14 cellular contexts compared by ENCODE assay signal in genomic region chr17:16622540-16623277, GRCh38. TPM values are rescaled to one million over a fixed set of nuclear protein-coding genes. Genes with fewer than 3 reads are reported as not detected.
DNase-seq lines count a peak whose midpoint lies in the region; ATAC-seq, FAIRE-seq and TF ChIP-seq lines count a peak whose summit lies in the region.
"Had no signal": no experiment of that assay in that cellular context is flagged by ENCODE, and none has a peak within 500 bp of the region (broad histone marks: within the 10 kb centered on the region; RNA-seq: fewer than 3 reads in every experiment).

No MANE protein-coding gene starts in this region.

- H3K79me1 ChIP-seq in H1 (ENCODE audit: low read depth, low read length) = no peaks in the 10 kb centered on the region

- H4K8ac ChIP-seq in H1 (ENCODE audit: extremely low read depth, insufficient read depth, low read length) = no peak overlapping the region

- TF ChIP-seq EP300 in H1 (IDR thresholded peaks at IDR 0.05; ENCODE audit: borderline replicate concordance in 1 of 2, low read depth in 2 of 2, low read length in 2 of 2) = no peak

- H2BK5ac ChIP-seq in H1 (ENCODE audit: low read depth, low read length) = no peak overlapping the region

- H4K20me1 ChIP-seq in BLaER1 (no peaks in the 10 kb centered on the region), H1 (replicated peaks in 1 of 2; ENCODE audit: control insufficient read depth in 1 of 2, insufficient read depth in 2 of 2, low read length in 2 of 2) (no peaks in the 10 kb centered on the region)

- no peak for TF ChIP-seq RAD21 in H1 (IDR thresholded peaks at IDR 0.05 in 1 of 2, conservative IDR thresholded peaks at IDR 0.05 in 1 of 2; ENCODE audit: low read depth in 2 of 2, low read length in 2 of 2)

- no peak overlapping the region for H2BK15ac ChIP-seq in H1 (ENCODE audit: low read length)

- no peak overlapping the region for H3K9ac ChIP-seq in BLaER1
- no peak overlapping the region for H3K9ac ChIP-seq in H1 (replicated peaks in 1 of 4; ENCODE audit: extremely low read depth in 1 of 4, low read depth in 3 of 4, low read length in 3 of 4)
- H3K9ac ChIP-seq in subcutaneous abdominal adipose tissue (ENCODE audit: low read length in 5 of 5) = no peak overlapping the region

- H2BK12ac ChIP-seq in H1 (ENCODE audit: low read depth, low read length) = no peak overlapping the region

- H3K14ac ChIP-seq in H1 (ENCODE audit: insufficient read length) = no peak overlapping the region

- no peak overlapping the region for H2BK120ac ChIP-seq in H1 (replicated peaks; ENCODE audit: low read depth, low read length)

- H4K91ac ChIP-seq in H1 (replicated peaks; ENCODE audit: insufficient read length, low read length) = no peak overlapping the region

- H3K23me2 ChIP-seq in H1 (ENCODE audit: low read depth, low read length) = no peaks in the 10 kb centered on the region

- no peak overlapping the region for H3K27ac Mint-ChIP-seq in progenitor cell of endocrine pancreas
- H3K27ac Mint-ChIP-seq: CD14-positive monocyte; CD8-positive, alpha-beta T cell had no signal

- FAIRE-seq in H1 (lab: Jason Lieb, UNC) = no peak
- FAIRE-seq: GM12891 had no signal

- no peak overlapping the region for H4K5ac ChIP-seq in H1 (ENCODE audit: insufficient read length, low read depth, low read length)

- H3K4ac ChIP-seq in H1 (replicated peaks; ENCODE audit: insufficient read length, low read depth, low read length) = no peak overlapping the region

- no peak overlapping the region for H3K56ac ChIP-seq in H1 (replicated peaks; ENCODE audit: insufficient read length, low read depth, low read length)

- H3K27me3 ChIP-seq in BLaER1 (no peaks in the 10 kb centered on the region), H1 (replicated peaks in 1 of 4; ENCODE audit: control insufficient read depth in 3 of 4, extremely low read depth in 1 of 4, insufficient read depth in 3 of 4, low read length in 3 of 4) (no peaks in the 10 kb centered on the region), subcutaneous abdominal adipose tissue (ENCODE audit: control insufficient read depth in 5 of 5, insufficient read depth in 4 of 5, low read length in 5 of 5) (no peaks in the 10 kb centered on the region)
- H3K27me3 ChIP-seq: BE2C had no signal

- 0 out of 2 replicates have a peak overlapping the region, but pooled peaks have one; percentile 40 for H3K4me3 ChIP-seq in BLaER1
- H3K4me3 ChIP-seq in HEK293 (ENCODE audit: low read depth, low read length) = no peak overlapping the region
- no peak overlapping the region for H3K4me3 ChIP-seq in H1 (ENCODE audit: extremely low read depth in 1 of 4, insufficient read depth in 2 of 4, low read depth in 3 of 4, low read length in 4 of 4)
- H3K4me3 ChIP-seq in subcutaneous abdominal adipose tissue (ENCODE audit: low read depth in 1 of 5, low read length in 5 of 5) = peak overlapping the region; percentile 3 to 59 (median 38)

- ATAC-seq in HG03571 (IDR thresholded peaks at IDR 0.05; ENCODE audit: unreplicated experiment) = no peak
- ATAC-seq: CD8-positive, alpha-beta T cell had no signal

- no peaks in the 10 kb centered on the region for H3K4me1 Mint-ChIP-seq in progenitor cell of endocrine pancreas (ENCODE audit: low read depth)
- H3K4me1 Mint-ChIP-seq: CD14-positive monocyte had no signal

- no peaks in the 10 kb centered on the region for H3K27me3 Mint-ChIP-seq in progenitor cell of endocrine pancreas

- no peak overlapping the region for H2BK20ac ChIP-seq in H1 (ENCODE audit: low read length)

- no peak overlapping the region for H3K23ac ChIP-seq in H1 (ENCODE audit: insufficient read length)

- peaks cover 50% of the 10 kb centered on the region for H3K9me3 Mint-ChIP-seq in progenitor cell of endocrine pancreas (ENCODE audit: low read depth)

- no peak overlapping the region for H2AFZ ChIP-seq in H1 (ENCODE audit: low read length)

- H3K4me2 ChIP-seq in BLaER1 = no peak overlapping the region
- no peak overlapping the region for H3K4me2 ChIP-seq in H1 (ENCODE audit: insufficient read depth in 1 of 2, low read depth in 2 of 2, low read length in 2 of 2)

- no peak for TF ChIP-seq CTCF in HEK293 (tag by site-specific recombination; IDR thresholded peaks at IDR 0.05)
- TF ChIP-seq CTCF in H1 (IDR thresholded peaks at IDR 0.05; ENCODE audit: control extremely low read depth in 1 of 3, insufficient read depth in 1 of 3, low read depth in 1 of 3, low read length in 3 of 3) = no peak
- TF ChIP-seq CTCF in progenitor cell of endocrine pancreas (IDR thresholded peaks at IDR 0.05; ENCODE audit: unreplicated experiment) = no peak

- no peak for TF ChIP-seq POLR2A in H1 (IDR thresholded peaks at IDR 0.05; ENCODE audit: control extremely low read depth in 1 of 2, low read depth in 2 of 2, low read length in 2 of 2)

- H3K4me1 ChIP-seq in BLaER1 (no peaks in the 10 kb centered on the region), HEK293 (ENCODE audit: control insufficient read depth, insufficient read depth, low read length) (no peaks in the 10 kb centered on the region), H1 (replicated peaks in 1 of 4; ENCODE audit: control insufficient read depth in 3 of 4, insufficient read depth in 4 of 4, low read length in 3 of 4) (no peaks in the 10 kb centered on the region), subcutaneous abdominal adipose tissue (ENCODE audit: control insufficient read depth in 5 of 5, insufficient read depth in 5 of 5, low read length in 5 of 5) (peaks cover 0 to 2% (median 0%) of the 10 kb centered on the region in 5 donors)
- H3K4me1 ChIP-seq: BE2C, Caco-2 had no signal

- H3K18ac ChIP-seq in H1 (ENCODE audit: extremely low read depth, low read length) = no peak overlapping the region

- H3K27ac ChIP-seq in BLaER1 (no peak overlapping the region), HEK293 (ENCODE audit: extremely low read depth, low read depth, low read length) (no peak overlapping the region), H1 (ENCODE audit: low read depth, low read length) (no peak overlapping the region), subcutaneous abdominal adipose tissue (ENCODE audit: low read depth, low read length) (no peak overlapping the region)

- CTCF ChIA-PET in HEK293 (lab: Yijun Ruan, JAX) (no interaction called here), H1 (lab: Charles Lee; ENCODE audit: partially characterized antibody) (no interaction called here)

- no peak overlapping the region for H3K4me3 Mint-ChIP-seq in progenitor cell of endocrine pancreas (ENCODE audit: low read depth)
- H3K4me3 Mint-ChIP-seq: CD14-positive monocyte; CD8-positive, alpha-beta T cell had no signal

- H3K36me3 Mint-ChIP-seq in progenitor cell of endocrine pancreas (ENCODE audit: insufficient read depth) = peaks cover 64% of the 10 kb centered on the region

- no peaks in the 10 kb centered on the region for H3K79me2 ChIP-seq in H1 (ENCODE audit: control insufficient read depth in 1 of 2, insufficient read depth in 2 of 2, low read length in 2 of 2)

- peaks cover 66% of the 10 kb centered on the region for H3K36me3 ChIP-seq in BLaER1
- peaks cover 3 to 17% of the 10 kb centered on the region in 2 experiments; a peak in 2 of 3 replicates for H3K36me3 ChIP-seq in HEK293 (ENCODE audit: control insufficient read depth in 2 of 2, insufficient read depth in 1 of 2, low read length in 2 of 2)
- H3K36me3 ChIP-seq in H1 (ENCODE audit: control insufficient read depth in 2 of 4, insufficient read depth in 4 of 4, low read length in 3 of 4) = peaks cover 0 to 20% (median 3%) of the 10 kb centered on the region in 4 experiments; a peak in 5 of 8 replicates
- H3K36me3 ChIP-seq in subcutaneous abdominal adipose tissue (ENCODE audit: control insufficient read depth in 5 of 5, insufficient read depth in 5 of 5, low read length in 5 of 5) = peaks cover 23 to 39% (median 35%) of the 10 kb centered on the region in 5 donors
- H3K36me3 ChIP-seq: BE2C had no signal

- 91% methylated on average over 5 of the region's 5 CpGs; no CpG with 5 or more reads in 1 of the 2 experiments for WGBS in H1 (ENCODE audit: extremely low coverage in 1 of 2, insufficient coverage in 1 of 2, insufficient read length in 1 of 2, insufficient replicate concordance in 2 of 2, low coverage in 1 of 2, low lambda C conversion rate in 2 of 2, missing lambda C conversion rate in 1 of 2), 2 experiments

- H3K9me3 ChIP-seq in BLaER1 (peaks cover 97% of the 10 kb centered on the region), HEK293 (ENCODE audit: control insufficient read depth, insufficient read depth, low read depth, low read length) (peaks cover 4% of the 10 kb centered on the region), H1 (ENCODE audit: insufficient read depth in 2 of 2, low read depth in 1 of 2, low read length in 1 of 2) (peaks cover 46 to 55% of the 10 kb centered on the region in 2 experiments), subcutaneous abdominal adipose tissue (ENCODE audit: control insufficient read depth in 5 of 5, low read length in 5 of 5) (peaks cover 35 to 69% (median 63%) of the 10 kb centered on the region in 5 donors)
- H3K9me3 ChIP-seq: BE2C had no signal

- H2AK5ac ChIP-seq in H1 (ENCODE audit: low read depth, low read length) = no peak overlapping the region

- DNase-seq in H1 (ENCODE audit: low read depth in 1 of 2, low spot score in 2 of 2) (no peak), progenitor cell of endocrine pancreas (ENCODE audit: low spot score, unreplicated experiment) (no peak), Kasumi-1 (lab: John Stamatoyannopoulos, UW) (no peak)
- DNase-seq: BE2C; Caco-2; CD8-positive, alpha-beta T cell; HCEC 1CT had no signal

- POLR2A ChIA-PET in HEK293 (lab: Yijun Ruan, JAX) (no interaction called here), H1 (lab: Charles Lee; ENCODE audit: partially characterized antibody) (interaction anchor here (0.5 kb wide), 1 partner anchor 111 kb away, joined by 3 read pairs; no protein-coding TSS in a partner anchor)

RNA-seq across cellular contexts. Expression of gene ZNF624, which starts 30.9 kb away (rescaled TPM):
- 2.5 and 2.7 TPM in 2 replicates for total RNA-seq in H1 (2021; fragmentation: NEBNext Ultra II Directional; extraction: Animal tissue kit (Norgen Biotek cat#: 25700))
- polyA plus RNA-seq in H1 (2011; rRNA removed) = 0.39 and 1.0 TPM in 2 replicates
- 0.71 TPM for polyA plus RNA-seq in H1 (2011; cell fraction: cytosol; rRNA removed)
- 0.24 TPM for polyA plus RNA-seq in H1 (2011; cell fraction: nucleus; rRNA removed)
- polyA plus RNA-seq in H1 (2012, experiment 1 of 2) = 0.77 to 1.1 TPM (median 1.1 TPM) in 4 replicates
- 0.10 TPM for polyA plus RNA-seq in H1 (2012, experiment 2 of 2)
- 1.0 TPM for polyA plus RNA-seq in H1 (2013, experiment 1 of 2)
- 1.2 TPM for polyA plus RNA-seq in H1 (2013, experiment 2 of 2)
- polyA minus RNA-seq in H1 (2011; rRNA and poly(A)+ RNA removed) = 1.5 and 1.6 TPM in 2 replicates
- 4.8 TPM for polyA minus RNA-seq in H1 (2011; cell fraction: cytosol; rRNA and poly(A)+ RNA removed)
- polyA minus RNA-seq in H1 (2011; cell fraction: nucleus; rRNA and poly(A)+ RNA removed) = 4.7 TPM
- total RNA-seq in progenitor cell of endocrine pancreas = 9.0 and 11.2 TPM in 2 replicates

RNA-seq across cellular contexts. Expression of gene ZNF287, which starts 53.7 kb away (rescaled TPM):
- total RNA-seq in H1 (2021; fragmentation: NEBNext Ultra II Directional; extraction: Animal tissue kit (Norgen Biotek cat#: 25700)) = 5.6 and 6.2 TPM in 2 replicates
- 1.7 TPM in 2 replicates for polyA plus RNA-seq in H1 (2011; rRNA removed)
- polyA plus RNA-seq in H1 (2011; cell fraction: cytosol; rRNA removed) = 2.2 TPM
- polyA plus RNA-seq in H1 (2011; cell fraction: nucleus; rRNA removed) = 1.9 TPM
- 1.7 to 2.7 TPM (median 2.1 TPM) in 4 replicates for polyA plus RNA-seq in H1 (2012, experiment 1 of 2)
- polyA plus RNA-seq in H1 (2012, experiment 2 of 2) = 0.42 TPM
- 5.0 TPM for polyA plus RNA-seq in H1 (2013, experiment 1 of 2)
- polyA plus RNA-seq in H1 (2013, experiment 2 of 2) = 3.6 TPM
- 2.0 and 3.3 TPM in 2 replicates for polyA minus RNA-seq in H1 (2011; rRNA and poly(A)+ RNA removed)
- 3.4 TPM for polyA minus RNA-seq in H1 (2011; cell fraction: cytosol; rRNA and poly(A)+ RNA removed)
- 6.4 TPM for polyA minus RNA-seq in H1 (2011; cell fraction: nucleus; rRNA and poly(A)+ RNA removed)
- 11.6 TPM in 2 replicates for total RNA-seq in progenitor cell of endocrine pancreas
- total RNA-seq: HT-29 had no signal

Comparison
In these comparisons a context has a peak if more than half of its experiments do, and no peak if none do; other contexts are left out.
1. H3K4me3 ChIP-seq: peak in BLaER1 (single experiment) and subcutaneous abdominal adipose tissue (5 of 5); none in HEK293 (single experiment) and H1 (0 of 4).